Comparison of ENCODE assay signal across 1 cellular context in the genomic region with DNA sequence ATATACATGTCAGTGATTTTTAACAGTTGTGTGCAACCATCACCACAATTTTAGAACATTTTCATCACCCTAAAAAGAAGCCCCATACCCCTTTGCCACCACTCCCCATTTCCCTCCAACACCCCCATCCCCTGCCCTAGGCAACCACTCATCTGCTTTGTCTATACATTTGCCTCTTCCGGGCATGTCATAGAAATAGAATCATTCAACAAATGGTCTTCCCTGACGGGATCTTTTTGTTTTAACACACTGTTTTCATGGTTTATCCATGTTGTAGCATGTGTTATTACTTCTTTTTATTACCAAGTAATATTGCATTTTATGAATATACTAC.
TF ChIP-seq lines count a peak whose summit lies in the region.

No MANE protein-coding gene starts in this region.

TF ChIP-seq in H1, 55 proteins besides CTCF, POLR2A, EP300 and RAD21:
- TF ChIP-seq JUN (IDR thresholded peaks at IDR 0.05; ENCODE audit: low read depth, low read length) (no peak), POU5F1 (IDR thresholded peaks at IDR 0.05; ENCODE audit: low read depth, low read length) (no peak), CREB1 (IDR thresholded peaks at IDR 0.05) (no peak), ZNF274 (IDR thresholded peaks at IDR 0.05; ENCODE audit: borderline replicate concordance, extremely low read depth, low read length) (no peak), TEAD4 (IDR thresholded peaks at IDR 0.05; ENCODE audit: low read depth, low read length) (no peak), KDM4A (IDR thresholded peaks at IDR 0.05; ENCODE audit: low read depth, low read length, severe bottlenecking) (no peak), JUND (IDR thresholded peaks at IDR 0.05; ENCODE audit: low read length) (no peak), MAFK (IDR thresholded peaks at IDR 0.05; ENCODE audit: low read depth, low read length) (no peak), GTF2F1 (IDR thresholded peaks at IDR 0.05; ENCODE audit: borderline replicate concordance, low read depth, low read length) (no peak), SP2 (IDR thresholded peaks at IDR 0.05; ENCODE audit: low read length) (no peak), CBX8 (IDR thresholded peaks at IDR 0.05; ENCODE audit: borderline replicate concordance, low read depth, low read length) (no peak), NANOG (IDR thresholded peaks at IDR 0.05; ENCODE audit: insufficient read depth, low read depth, low read length, poor library complexity, severe bottlenecking) (no peak), SUZ12 (IDR thresholded peaks at IDR 0.05; ENCODE audit: low read length) (no peak), CBX5 (IDR thresholded peaks at IDR 0.05; ENCODE audit: low read depth, low read length) (no peak), RFX5 (IDR thresholded peaks at IDR 0.05; ENCODE audit: borderline replicate concordance, low read depth, low read length) (no peak)
- TF ChIP-seq, protein P1, sequence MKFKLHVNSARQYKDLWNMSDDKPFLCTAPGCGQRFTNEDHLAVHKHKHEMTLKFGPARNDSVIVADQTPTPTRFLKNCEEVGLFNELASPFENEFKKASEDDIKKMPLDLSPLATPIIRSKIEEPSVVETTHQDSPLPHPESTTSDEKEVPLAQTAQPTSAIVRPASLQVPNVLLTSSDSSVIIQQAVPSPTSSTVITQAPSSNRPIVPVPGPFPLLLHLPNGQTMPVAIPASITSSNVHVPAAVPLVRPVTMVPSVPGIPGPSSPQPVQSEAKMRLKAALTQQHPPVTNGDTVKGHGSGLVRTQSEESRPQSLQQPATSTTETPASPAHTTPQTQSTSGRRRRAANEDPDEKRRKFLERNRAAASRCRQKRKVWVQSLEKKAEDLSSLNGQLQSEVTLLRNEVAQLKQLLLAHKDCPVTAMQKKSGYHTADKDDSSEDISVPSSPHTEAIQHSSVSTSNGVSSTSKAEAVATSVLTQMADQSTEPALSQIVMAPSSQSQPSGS (IDR thresholded peaks at IDR 0.05; ENCODE audit: low read length): no peak
